Comparison of ENCODE assay signal across 6 cellular contexts in genomic region chr18:70700496-70700895, GRCh38.
"Had no signal": no experiment of that assay in that cellular context is flagged by ENCODE, and none has a peak within 500 bp of the region (broad histone marks: within the 10 kb centered on the region; RNA-seq: fewer than 3 reads in every experiment).

No MANE protein-coding gene starts in this region.

- H3K4me3 ChIP-seq: GM12878 had no signal

- DNase-seq: GF-D8 had no signal

- FAIRE-seq: GM12878, GM12891, GM12892, GM18507, GM19239 had no signal

- ATAC-seq: GM12878 had no signal
